ENCODE assay signal across 20 cellular contexts in genomic region chr9:124302921-124303320, GRCh38. TPM values are rescaled to one million over a fixed set of nuclear protein-coding genes. Genes with fewer than 3 reads are reported as not detected.
DNase-seq lines count a peak whose midpoint lies in the region; ATAC-seq and TF ChIP-seq lines count a peak whose summit lies in the region.
"Had no signal": no experiment of that assay in that cellular context is flagged by ENCODE, and none has a peak within 500 bp of the region (broad histone marks: within the 10 kb centered on the region; RNA-seq: fewer than 3 reads in every experiment).

No MANE protein-coding gene starts in this region.

- H3K4me1 Mint-ChIP-seq in osteocyte (ENCODE audit: unreplicated experiment) = peaks cover 48% of the 10 kb centered on the region

- no peak overlapping the region for H2AFZ ChIP-seq in mammary epithelial cell (ENCODE audit: low read depth, low read length)
- H2AFZ ChIP-seq: PC-9 had no signal

- H3K9ac ChIP-seq in mammary epithelial cell (ENCODE audit: insufficient read depth, low read length) = no peak overlapping the region

- peak overlapping the region; percentile 65 for H3K4me2 ChIP-seq in mammary epithelial cell (ENCODE audit: insufficient read depth, low read depth, low read length)
- H3K4me2 ChIP-seq: PC-9 had no signal

- TF ChIP-seq CTCF in HEK293 (tag by site-specific recombination; IDR thresholded peaks at IDR 0.05) (no peak), mammary epithelial cell (conservative IDR thresholded peaks at IDR 0.05 in 1 of 2, IDR thresholded peaks at IDR 0.05 in 1 of 2; ENCODE audit: extremely low read depth in 1 of 2, insufficient read depth in 1 of 2, low read depth in 1 of 2, low read length in 2 of 2) (no peak), foreskin keratinocyte (conservative IDR thresholded peaks at IDR 0.05) (no peak), osteocyte (IDR thresholded peaks at IDR 0.05) (no peak), uterus (IDR thresholded peaks at IDR 0.05) (no peak)

- H3K4me3 Mint-ChIP-seq in osteocyte (ENCODE audit: unreplicated experiment) = no peak overlapping the region
- H3K4me3 Mint-ChIP-seq: B cell; CD4-positive, CD25-positive, alpha-beta regulatory T cell had no signal

- H3K4me3 ChIP-seq in HEK293 (ENCODE audit: low read depth, low read length) = no peak overlapping the region
- H3K4me3 ChIP-seq in mammary epithelial cell (replicated peaks in 1 of 3; ENCODE audit: insufficient read depth in 1 of 3, low read depth in 2 of 3, low read length in 3 of 3) = no peak overlapping the region
- no peak overlapping the region for H3K4me3 ChIP-seq in uterus
- H3K4me3 ChIP-seq: PC-9 had no signal

- H3K9me3 Mint-ChIP-seq in osteocyte (ENCODE audit: unreplicated experiment) = no peaks in the 10 kb centered on the region
- H3K9me3 Mint-ChIP-seq: CD4-positive, CD25-positive, alpha-beta regulatory T cell had no signal

- H3K27ac Mint-ChIP-seq in osteocyte (ENCODE audit: unreplicated experiment) = peak overlapping the region; percentile 4

- no peaks in the 10 kb centered on the region for H4K20me1 ChIP-seq in mammary epithelial cell (ENCODE audit: insufficient read depth, low read length)

- no peak for TF ChIP-seq POLR2A in uterus (IDR thresholded peaks at IDR 0.05)

- POLR2A ChIA-PET in HEK293 (lab: Yijun Ruan, JAX) = no interaction called here

- dilution Hi-C loops in mammary epithelial cell (cut with HindIII; ENCODE audit: low sequenced_read_pairs) = no loop called here

- DNase-seq in mammary epithelial cell = peak; percentile 65
- peak in 1 of 2 donors; percentile 77 for DNase-seq in foreskin keratinocyte
- no peak for DNase-seq in osteocyte (ENCODE audit: extremely low spot score, unreplicated experiment)
- no peak for DNase-seq in uterus
- DNase-seq: CD4-positive, CD25-positive, alpha-beta regulatory T cell; DMS79; KG1; NCI-H146; NCI-H2029; NCI-H226; NCI-H510A treated with DMSO at 0.1 percent for 48 hours; NCI-H748 treated with DMSO at 0.1 percent for 48 hours; PC-9 had no signal

- in situ Hi-C loops in mammary epithelial cell (cut with MboI; ENCODE audit: low sequenced_read_pairs in 2 of 2) = no loop called here

- 42% methylated on average over 4 of the region's 4 CpGs for WGBS in mammary epithelial cell (ENCODE audit: low coverage, missing lambda C conversion rate)

- peaks cover 33% of the 10 kb centered on the region for H3K36me3 Mint-ChIP-seq in osteocyte (ENCODE audit: unreplicated experiment)

- H3K27ac ChIP-seq in HEK293 (ENCODE audit: extremely low read depth, low read depth, low read length) (no peak overlapping the region), mammary epithelial cell (ENCODE audit: insufficient read depth, low read depth, low read length) (peak overlapping the region; percentile 21), foreskin keratinocyte (no peak overlapping the region), uterus (no peak overlapping the region)
- H3K27ac ChIP-seq: HL-60, PC-9 had no signal

- no TSS peak for BruUV-seq in mammary epithelial cell (replicated peaks; lab: Mats Ljungman, UMichigan)

- H3K4me1 ChIP-seq in HEK293 (ENCODE audit: control insufficient read depth, insufficient read depth, low read length) = no peaks in the 10 kb centered on the region
- H3K4me1 ChIP-seq in mammary epithelial cell (ENCODE audit: insufficient read depth, low read length) = peaks cover 61% of the 10 kb centered on the region
- H3K4me1 ChIP-seq in foreskin keratinocyte = peaks cover 22% of the 10 kb centered on the region
- H3K4me1 ChIP-seq in uterus = peaks cover 0 to 3% of the 10 kb centered on the region in 2 donors

- ATAC-seq in foreskin keratinocyte (peak; percentile 60), SK-N-SH treated with all-trans-retinoic acid at 6 μM for 48 hours (no peak), HG02938 (IDR thresholded peaks at IDR 0.05; ENCODE audit: unreplicated experiment) (no peak), HG03175 (IDR thresholded peaks at IDR 0.05; ENCODE audit: unreplicated experiment) (no peak)
- ATAC-seq: HepG2 had no signal

- H3K27me3 ChIP-seq in mammary epithelial cell (ENCODE audit: insufficient read depth, low read length) (no peaks in the 10 kb centered on the region), foreskin keratinocyte (no peaks in the 10 kb centered on the region), uterus (no peaks in the 10 kb centered on the region)

- H3K79me2 ChIP-seq in mammary epithelial cell (ENCODE audit: insufficient read depth, low read length) = peaks cover 75% of the 10 kb centered on the region

- H3K9me3 ChIP-seq in HEK293 (ENCODE audit: control insufficient read depth, insufficient read depth, low read depth, low read length) (no peaks in the 10 kb centered on the region), mammary epithelial cell (replicated peaks; ENCODE audit: insufficient read depth, low read length) (no peaks in the 10 kb centered on the region), uterus (no peaks in the 10 kb centered on the region)

- intact Hi-C loops in mammary epithelial cell (cut with micrococcal nuclease) (no loop called here), uterus (cut with DNase I; ENCODE audit: low total_unique reads) (no loop called here)

- CTCF ChIA-PET in HEK293 (lab: Yijun Ruan, JAX) (interaction anchor here (0.6 to 1.6 kb wide), 2 partner anchors 180 to 376 kb away, joined by 3 read pairs; no protein-coding TSS in a partner anchor), mammary epithelial cell (lab: Charles Lee; ENCODE audit: low non-redundant PET) (no interaction called here)

- H3K36me3 ChIP-seq in HEK293 (ENCODE audit: control insufficient read depth in 2 of 2, insufficient read depth in 1 of 2, low read length in 2 of 2) (peaks cover 0 to 13% of the 10 kb centered on the region in 2 experiments; a peak in 1 of 3 replicates), mammary epithelial cell (ENCODE audit: insufficient read depth, low read length) (peaks cover 9% of the 10 kb centered on the region), uterus (no peaks in the 10 kb centered on the region)

- no peaks in the 10 kb centered on the region for H3K27me3 Mint-ChIP-seq in osteocyte (ENCODE audit: unreplicated experiment)
- H3K27me3 Mint-ChIP-seq: B cell; CD4-positive, CD25-positive, alpha-beta regulatory T cell had no signal

TF ChIP-seq in HEK293, 187 proteins besides CTCF, POLR2A, EP300 and RAD21:
- TF ChIP-seq ZNF521 (tag by site-specific recombination; IDR thresholded peaks at IDR 0.05) = no peak
- no peak for TF ChIP-seq ZNF2 (tag by site-specific recombination; IDR thresholded peaks at IDR 0.05)
- TF ChIP-seq ZNF596 (tag by site-specific recombination; IDR thresholded peaks at IDR 0.05) = no peak
- TF ChIP-seq IKZF3 (tag by site-specific recombination; IDR thresholded peaks at IDR 0.05) = no peak
- 0 out of 2 replicates have a peak, but pooled peaks have one; percentile 18 for TF ChIP-seq ZNF623 (tag by site-specific recombination; IDR thresholded peaks at IDR 0.05)
- TF ChIP-seq ZNF239 (tag by site-specific recombination; IDR thresholded peaks at IDR 0.05) = no peak
- TF ChIP-seq OSR2 (tag by site-specific recombination; IDR thresholded peaks at IDR 0.05) = no peak

TF ChIP-seq in SK-N-SH treated with all-trans-retinoic acid at 6 μM for 48 hours, 23 proteins besides CTCF, POLR2A, EP300 and RAD21:
- TF ChIP-seq ARNTL (CRISPR knock-in tag; IDR thresholded peaks at IDR 0.05; ENCODE audit: borderline replicate concordance, low read depth) (no peak), ESRRG (CRISPR knock-in tag; IDR thresholded peaks at IDR 0.05) (no peak), TOX (CRISPR knock-in tag; IDR thresholded peaks at IDR 0.05; ENCODE audit: borderline replicate concordance) (no peak), ZNF70 (CRISPR knock-in tag; IDR thresholded peaks at IDR 0.05) (no peak), ZFP3 (CRISPR knock-in tag; IDR thresholded peaks at IDR 0.05) (no peak), ZFP30 (CRISPR knock-in tag; IDR thresholded peaks at IDR 0.05) (no peak), GLIS3 (CRISPR knock-in tag; IDR thresholded peaks at IDR 0.05) (no peak)

RNA-seq across cellular contexts. Expression of gene NEK6, which starts 45.2 kb away (rescaled TPM):
- total RNA-seq in mammary epithelial cell (10 to 100 TPM; 41.3 to 41.7 TPM), foreskin keratinocyte (28.4 and 30.3 TPM in 2 replicates), osteocyte (111 and 115 TPM in 2 replicates), uterus (10 to 100 TPM in 3 of 4 donors, 1 to 10 TPM in 1; 6.1 to 38.5 (median 34.7) TPM)
- polyA plus RNA-seq in mammary epithelial cell (50.6 TPM), foreskin keratinocyte (29.7 and 30.5 TPM in 2 replicates)
- 68.8 TPM for polyA minus RNA-seq in mammary epithelial cell
